27 cellular contexts compared by ENCODE assay signal in genomic region chr12:94235894-94236293, GRCh38.
"Had no signal": no experiment of that assay in that cellular context is flagged by ENCODE, and none has a peak within 500 bp of the region (broad histone marks: within the 10 kb centered on the region; RNA-seq: fewer than 3 reads in every experiment).

No MANE protein-coding gene starts in this region.

- H3K9ac ChIP-seq: parathyroid adenoma had no signal

- DNase-seq: activated CD4-positive, alpha-beta memory T cell treated with anti-CD3 and anti-CD28 coated beads for 36 hours; activated CD4-positive, alpha-beta T cell treated with anti-CD3 and anti-CD28 coated beads for 48 hours; activated gamma-delta T cell treated with Interleukin-2 at 50 U/mL for 16 hours; activated naive CD4-positive, alpha-beta T cell treated with anti-CD3 and anti-CD28 coated beads, Interleukin-2, amount 50 U/mL, for 16 hours; activated T-cell treated with anti-CD3 and anti-CD28 coated beads, Interleukin-2, amount 50 U/mL, for 4 hours; amygdala; central memory CD4-positive, alpha-beta T cell; foreskin fibroblast; head of caudate nucleus; hippocampal formation; immature natural killer cell; kidney; left colon; naive thymus-derived CD4-positive, alpha-beta T cell; nucleus accumbens; psoas muscle; stimulated activated CD4-positive, alpha-beta T cell treated with anti-CD3 and anti-CD28 coated beads, Interleukin-2, amount 100 ng/mL, for 24 hours; T-helper 9 cell; trophoblast cell; WERI-Rb-1 had no signal

- H3K36me3 ChIP-seq: breast epithelium, right atrium auricular region, thoracic aorta, WERI-Rb-1 had no signal

- H3K27me3 ChIP-seq: breast epithelium, right atrium auricular region had no signal

- H3K27ac ChIP-seq: breast epithelium, parathyroid adenoma, psoas muscle, right atrium auricular region, thoracic aorta, WERI-Rb-1 had no signal

- H3K4me3 ChIP-seq: breast epithelium, psoas muscle, right atrium auricular region, smooth muscle cell, thoracic aorta had no signal

- ATAC-seq: activated CD4-positive, CD25-positive, alpha-beta regulatory T cell treated with anti-CD3 and anti-CD28 coated beads, Interleukin-2, amount 50 U/mL, for 24 hours; activated T-cell treated with anti-CD3 and anti-CD28 coated beads, Interleukin-2, amount 50 U/mL, for 4 hours; activated T-helper 17 cell treated with anti-CD3 and anti-CD28 coated beads, Interleukin-2, amount 50 U/mL, for 72 hours; left colon; naive thymus-derived CD4-positive, alpha-beta T cell; psoas muscle had no signal

- H3K4me1 ChIP-seq: breast epithelium, parathyroid adenoma, psoas muscle, right atrium auricular region had no signal
